In the genomic region with DNA sequence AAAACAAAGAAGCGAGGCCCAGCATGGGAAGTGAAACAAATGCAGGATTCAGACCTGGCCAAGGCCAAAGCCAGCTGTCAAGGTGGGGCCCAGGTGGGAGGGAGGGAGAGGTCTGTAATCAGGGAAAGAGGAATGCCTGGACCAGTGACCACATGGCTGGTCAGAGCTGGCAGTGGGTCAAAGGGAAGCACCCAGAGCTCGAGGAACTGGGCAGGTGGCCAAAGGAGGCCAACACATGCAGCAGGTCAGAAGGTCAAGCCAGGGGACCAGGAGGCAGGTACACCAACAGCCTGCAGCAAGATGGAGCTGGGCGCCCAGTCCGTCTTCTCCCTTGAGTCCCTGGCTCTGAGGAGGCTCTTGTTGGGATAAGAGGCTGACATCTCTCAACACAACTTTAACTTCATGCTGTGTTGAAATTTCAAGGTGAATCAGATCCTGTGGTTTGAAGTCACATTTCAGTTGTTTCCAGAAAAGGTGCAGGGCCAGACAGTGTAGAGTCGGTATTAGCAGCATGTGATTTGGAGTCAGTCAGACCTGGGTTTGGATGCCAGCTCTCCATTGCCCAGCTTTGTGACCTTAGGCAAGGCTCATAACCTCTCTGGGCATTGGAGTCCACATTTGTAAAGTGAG, we compare ENCODE assay signal across 23 cellular contexts. TPM values are rescaled to one million over a fixed set of nuclear protein-coding genes. Genes with fewer than 3 reads are reported as not detected.
DNase-seq lines count a peak whose midpoint lies in the region; ATAC-seq, FAIRE-seq and TF ChIP-seq lines count a peak whose summit lies in the region.
"Had no signal": no experiment of that assay in that cellular context is flagged by ENCODE, and none has a peak within 500 bp of the region (broad histone marks: within the 10 kb centered on the region; RNA-seq: fewer than 3 reads in every experiment).

No MANE protein-coding gene starts in this region.

- no peak overlapping the region for H2AFZ ChIP-seq in K562 (ENCODE audit: low read depth, low read length)

- H4K20me1 ChIP-seq in K562 (replicated peaks; ENCODE audit: control insufficient read depth, insufficient read depth, low read length) = peaks cover 8% of the 10 kb centered on the region; the same call in 1 of the 2 replicates

- no peak for TF ChIP-seq POLR2A in A549 (IDR thresholded peaks at IDR 0.05; ENCODE audit: low read length)
- no peak for TF ChIP-seq POLR2A in K562 (conservative IDR thresholded peaks at IDR 0.05)
- no peak for TF ChIP-seq POLR2A in GM18505 (IDR thresholded peaks at IDR 0.05; ENCODE audit: borderline replicate concordance, extremely low read depth, insufficient read depth, insufficient read length)

- CTCF ChIA-PET in A549 (lab: Yijun Ruan, JAX) = interaction anchor here (0.6 to 7.3 kb wide), 5 partner anchors 16 to 122 kb away, joined by 3 to 51 read pairs (median 6); a partner anchor contains a TSS
- CTCF ChIA-PET in K562 (lab: Yijun Ruan, JAX; ENCODE audit: low intra/inter-chr PET ratio) = no interaction called here

- ATAC-seq in A549 = peak; percentile 9 to 27; a peak in 3 of 6 replicates
- no peak for ATAC-seq in K562
- ATAC-seq in left colon = peak; percentile 8
- no peak for ATAC-seq in HG02678 (IDR thresholded peaks at IDR 0.05; ENCODE audit: unreplicated experiment)
- ATAC-seq in GM18505 (IDR thresholded peaks at IDR 0.05; ENCODE audit: unreplicated experiment) = no peak
- ATAC-seq: left ventricle myocardium superior; naive thymus-derived CD4-positive, alpha-beta T cell; psoas muscle had no signal

- H3K36me3 ChIP-seq in K562 (ENCODE audit: control insufficient read depth, insufficient read depth, low read length) = peaks cover 71% of the 10 kb centered on the region
- H3K36me3 ChIP-seq: uterus had no signal

- H3K9ac ChIP-seq in K562 (ENCODE audit: insufficient read depth in 1 of 2, low read depth in 2 of 2, low read length in 2 of 2) = no peak overlapping the region

- FAIRE-seq in A549 (lab: Jason Lieb, UNC) (peak; percentile 81), K562 (lab: Jason Lieb, UNC) (no peak)

- H3K9me3 ChIP-seq in A549 = no peaks in the 10 kb centered on the region
- H3K9me3 ChIP-seq in K562 (replicated peaks; ENCODE audit: control insufficient read depth, insufficient read depth, low read depth, low read length) = no peaks in the 10 kb centered on the region
- H3K9me3 ChIP-seq: psoas muscle, uterus had no signal

- TF ChIP-seq CTCF in A549 (IDR thresholded peaks at IDR 0.05) = no peak
- TF ChIP-seq CTCF in K562 (IDR thresholded peaks at IDR 0.05 in 2 of 3, conservative IDR thresholded peaks at IDR 0.05 in 1 of 3; ENCODE audit: insufficient read depth in 2 of 3, low read depth in 1 of 3, low read length in 3 of 3) = no peak

- TSS peak; percentile 32 for BruUV-seq in K562 (replicated peaks; lab: Mats Ljungman, UMichigan)

- no peaks in the 10 kb centered on the region for H3K79me2 ChIP-seq in K562 (ENCODE audit: control insufficient read depth, insufficient read depth, low read length)

- no peak for TF ChIP-seq RAD21 in A549 (conservative IDR thresholded peaks at IDR 0.05 in 1 of 2, IDR thresholded peaks at IDR 0.05 in 1 of 2)
- TF ChIP-seq RAD21 in Ishikawa (IDR thresholded peaks at IDR 0.05; ENCODE audit: low read depth) = no peak
- no peak for TF ChIP-seq RAD21 in K562 (CRISPR knock-in tag; conservative IDR thresholded peaks at IDR 0.05 in 1 of 2, IDR thresholded peaks at IDR 0.05 in 1 of 2)

- 65% methylated on average over 5 of the region's 5 CpGs for WGBS in A549 (ENCODE audit: missing lambda C conversion rate)
- 82% methylated on average over 5 of the region's 5 CpGs for WGBS in K562 (ENCODE audit: insufficient coverage, low coverage, missing lambda C conversion rate)

- H3K4me2 ChIP-seq in A549 = peak overlapping the region; percentile 21
- H3K4me2 ChIP-seq in K562 (ENCODE audit: insufficient read depth, low read length) = no peak overlapping the region

- H3K9me1 ChIP-seq in K562 (ENCODE audit: control insufficient read depth, insufficient read depth, low read length) = peaks cover 3% of the 10 kb centered on the region

- H3K4me3 ChIP-seq in A549 (no peak overlapping the region), K562 (no peak overlapping the region)
- H3K4me3 ChIP-seq: cardiac muscle cell, psoas muscle, uterus had no signal

- TF ChIP-seq EP300 in A549 (IDR thresholded peaks at IDR 0.05) (no peak), Ishikawa (IDR thresholded peaks at IDR 0.05; ENCODE audit: borderline replicate concordance) (no peak), K562 (IDR thresholded peaks at IDR 0.05; ENCODE audit: low read length) (no peak)

- intact Hi-C loops in K562 (cut with micrococcal nuclease) (no loop called here), left colon (cut with DNase I, micrococcal nuclease) (no loop called here)

- peak overlapping the region in 1 of 2 experiments; percentile 35; a peak in 3 of 6 replicates for H3K27ac ChIP-seq in A549
- H3K27ac ChIP-seq in K562 (ENCODE audit: extremely low read depth, low read depth, low read length) = no peak overlapping the region
- H3K27ac ChIP-seq: cardiac muscle cell, psoas muscle, uterus had no signal

- POLR2A ChIA-PET in A549 (lab: Yijun Ruan, JAX) = interaction anchor here (1.0 kb wide), 1 partner anchor 127 kb away, joined by 3 read pairs; no protein-coding TSS in a partner anchor
- POLR2A ChIA-PET in K562 (lab: Yijun Ruan, JAX) = interaction anchor here (0.6 kb wide), 1 partner anchor 136 kb away, joined by 3 read pairs; no protein-coding TSS in a partner anchor

- H3K4me1 ChIP-seq in A549 (peaks cover 36% of the 10 kb centered on the region), K562 (replicated peaks in 1 of 2; ENCODE audit: control insufficient read depth in 2 of 2, insufficient read depth in 2 of 2, low read length in 2 of 2) (peaks cover 16 to 18% of the 10 kb centered on the region in 2 experiments; a peak in 3 of 5 replicates)
- H3K4me1 ChIP-seq: uterus had no signal

- DNase-seq in A549 (ENCODE audit: low read depth in 1 of 2, low spot score in 1 of 2) (peak in 1 of 2 experiments; percentile 40), K562 (ENCODE audit: extremely low read depth in 1 of 4, low spot score in 3 of 4) (peak in 1 of 4 experiments; percentile 5), left colon (peak in 1 of 2 donors; percentile 29), DMS 273 (lab: John Stamatoyannopoulos, UW; ENCODE audit: unreplicated experiment) (no peak), NCI-H82 treated with DMSO at 0.1 percent for 48 hours (lab: John Stamatoyannopoulos, UW; ENCODE audit: unreplicated experiment) (no peak)
- DNase-seq: activated CD4-positive, alpha-beta T cell treated with anti-CD3 and anti-CD28 coated beads, Interleukin-2, amount 50 U/mL, for 1 hour; activated naive CD8-positive, alpha-beta T cell treated with anti-CD3 and anti-CD28 coated beads, Interleukin-2, amount 10 ng/mL, durations not matched to agents 7 days and 5 days; activated T-cell treated with anti-CD3 and anti-CD28 coated beads, Interleukin-2, amount 50 U/mL, for 1 hour; CD4-positive, alpha-beta T cell; effector CD8-positive, alpha-beta T cell; KG1; left ventricle myocardium superior; naive thymus-derived CD4-positive, alpha-beta T cell; NCI-H1436 treated with DMSO at 0.1 percent for 48 hours; NCI-H446 treated with DMSO at 0.1 percent for 48 hours; psoas muscle; uterus had no signal

- in situ Hi-C loops in K562 (cut with MboI) = no loop called here

- no peaks in the 10 kb centered on the region for H3K27me3 ChIP-seq in K562 (ENCODE audit: control insufficient read depth in 2 of 2, insufficient read depth in 2 of 2, low read length in 2 of 2)
- H3K27me3 ChIP-seq: cardiac muscle cell, uterus had no signal

RNA-seq across cellular contexts. Expression of a gene that starts 17.2 kb away (rescaled TPM):
- polyA plus RNA-seq in A549 (2011; rRNA removed) = 19.0 and 24.2 TPM in 2 replicates
- 13.1 and 16.7 TPM in 2 replicates for polyA plus RNA-seq in A549 (2012; cell fraction: cytosol; rRNA removed)
- polyA plus RNA-seq in A549 (2012; cell fraction: nucleus; rRNA removed) = 17.5 and 18.1 TPM in 2 replicates
- 12.1 to 15.4 TPM (median 13.9 TPM) in 3 replicates for polyA plus RNA-seq in A549 (2017; fragmentation: RNase III; extraction: RNeasy Plus Mini Kit Qiagen cat#74134 plus additional on column Dnase treatment)
- 29.8 and 38.2 TPM in 2 replicates for polyA minus RNA-seq in A549 (2011; rRNA and poly(A)+ RNA removed)
- total RNA-seq in K562 (2011; cell fraction: chromatin; rRNA removed; ENCODE audit: low replicate concordance) = 23.7 and 26.4 TPM in 2 replicates
- total RNA-seq in K562 (2011; cell fraction: nucleolus; rRNA removed) = 11.3 and 15.1 TPM in 2 replicates
- 12.6 and 16.0 TPM in 2 replicates for total RNA-seq in K562 (2011; cell fraction: nucleoplasm; rRNA removed)
- total RNA-seq in K562 (2014; rRNA removed) = 6.6 and 9.4 TPM in 2 replicates
- 7.1 and 8.1 TPM in 2 replicates for total RNA-seq in K562 (2014; rRNA removed; fragmentation: Illumina TruSeq; extraction: Trizol)
- 9.5 and 9.6 TPM in 2 replicates for total RNA-seq in K562 (2015; rRNA removed; fragmentation: Illumina TruSeq; extraction: Trizol)
- 7.0 and 8.0 TPM in 2 replicates for total RNA-seq in K562 (2021)
- polyA plus RNA-seq in K562 (2011; rRNA removed) = 7.9 and 9.1 TPM in 2 replicates
- 2.8 and 3.8 TPM in 2 replicates for polyA plus RNA-seq in K562 (2011; cell fraction: cytosol; rRNA removed)
- polyA plus RNA-seq in K562 (2011; cell fraction: nucleus; rRNA removed) = 13.4 and 14.5 TPM in 2 replicates
- 5.8 and 7.5 TPM in 2 replicates for polyA plus RNA-seq in K562 (2012)
- 7.5 and 9.7 TPM in 2 replicates for polyA plus RNA-seq in K562 (2014; fragmentation: Illumina TruSeq; extraction: Trizol)
- 1 to 10 TPM; 3.7 to 9.2 TPM for polyA plus RNA-seq in K562 (2014; fragmentation: Nextera tagmentation; extraction: Ambion mirVana)
- 7.7 and 10.9 TPM in 2 replicates for polyA plus RNA-seq in K562 (2014; rRNA removed)
- polyA minus RNA-seq in K562 (2011; rRNA and poly(A)+ RNA removed) = 13.0 and 13.2 TPM in 2 replicates
- polyA minus RNA-seq in K562 (2011; cell fraction: cytosol; rRNA and poly(A)+ RNA removed) = 3.5 and 11.6 TPM in 2 replicates
- polyA minus RNA-seq in K562 (2011; cell fraction: nucleus; rRNA and poly(A)+ RNA removed) = 8.9 and 13.4 TPM in 2 replicates
- total RNA-seq in left colon = 10 to 100 TPM in 1 of 2 donors, 1 to 10 TPM in 1; 8.3 to 10.9 TPM

RNA-seq across cellular contexts. Expression of a gene that starts 33.5 kb away (rescaled TPM):
- 140 and 162 TPM in 2 replicates for polyA plus RNA-seq in A549 (2011; rRNA removed)
- polyA plus RNA-seq in A549 (2012; cell fraction: cytosol; rRNA removed) = 72.5 and 85.3 TPM in 2 replicates
- polyA plus RNA-seq in A549 (2012; cell fraction: nucleus; rRNA removed) = 98.3 and 107 TPM in 2 replicates
- 55.4 to 68.1 TPM (median 60.5 TPM) in 3 replicates for polyA plus RNA-seq in A549 (2017; fragmentation: RNase III; extraction: RNeasy Plus Mini Kit Qiagen cat#74134 plus additional on column Dnase treatment)
- 113 and 114 TPM in 2 replicates for polyA minus RNA-seq in A549 (2011; rRNA and poly(A)+ RNA removed)
- total RNA-seq in K562 (2011; cell fraction: chromatin; rRNA removed; ENCODE audit: low replicate concordance) = 13.5 and 13.8 TPM in 2 replicates
- total RNA-seq in K562 (2011; cell fraction: nucleolus; rRNA removed) = 9.1 and 13.0 TPM in 2 replicates
- 6.8 and 7.6 TPM in 2 replicates for total RNA-seq in K562 (2011; cell fraction: nucleoplasm; rRNA removed)
- total RNA-seq in K562 (2014; rRNA removed) = 2.8 and 3.7 TPM in 2 replicates
- total RNA-seq in K562 (2014; rRNA removed; fragmentation: Illumina TruSeq; extraction: Trizol) = 2.7 and 3.2 TPM in 2 replicates
- 3.0 and 3.6 TPM in 2 replicates for total RNA-seq in K562 (2015; rRNA removed; fragmentation: Illumina TruSeq; extraction: Trizol)
- 4.1 and 4.4 TPM in 2 replicates for total RNA-seq in K562 (2021)
- 7.2 and 9.9 TPM in 2 replicates for polyA plus RNA-seq in K562 (2011; rRNA removed)
- 7.5 and 7.7 TPM in 2 replicates for polyA plus RNA-seq in K562 (2011; cell fraction: cytosol; rRNA removed)
- polyA plus RNA-seq in K562 (2011; cell fraction: nucleus; rRNA removed) = 4.4 and 4.8 TPM in 2 replicates
- 2.3 and 3.7 TPM in 2 replicates for polyA plus RNA-seq in K562 (2012)
- 5.9 and 6.1 TPM in 2 replicates for polyA plus RNA-seq in K562 (2014; fragmentation: Illumina TruSeq; extraction: Trizol)
- polyA plus RNA-seq in K562 (2014; fragmentation: Nextera tagmentation; extraction: Ambion mirVana) = 1 to 10 TPM in 1 of 2 experiments, under 1 TPM in 1; 0.63 to 1.2 TPM
- polyA plus RNA-seq in K562 (2014; rRNA removed) = 2.9 and 5.7 TPM in 2 replicates
- polyA minus RNA-seq in K562 (2011; rRNA and poly(A)+ RNA removed) = 10.3 and 12.2 TPM in 2 replicates
- polyA minus RNA-seq in K562 (2011; cell fraction: cytosol; rRNA and poly(A)+ RNA removed) = 5.9 and 7.3 TPM in 2 replicates
- 3.0 and 4.3 TPM in 2 replicates for polyA minus RNA-seq in K562 (2011; cell fraction: nucleus; rRNA and poly(A)+ RNA removed)
- 10 to 100 TPM; 86.5 to 87.5 TPM for total RNA-seq in left colon

RNA-seq across cellular contexts. Expression of a gene that starts 33.8 kb away (rescaled TPM):
- polyA plus RNA-seq in A549 (2011; rRNA removed) (0.04 and 0.07 TPM in 2 replicates), A549 (2017; fragmentation: RNase III; extraction: RNeasy Plus Mini Kit Qiagen cat#74134 plus additional on column Dnase treatment) (not detected in 3 replicates), K562 (2011; rRNA removed) (not detected in 2 replicates), K562 (2014; fragmentation: Illumina TruSeq; extraction: Trizol) (not detected in 2 replicates), K562 (2014; fragmentation: Nextera tagmentation; extraction: Ambion mirVana) (under 1 TPM; 0.03 to 0.04 TPM), K562 (2014; rRNA removed) (not detected in 2 replicates)
- 0.06 TPM in 1 of 2 replicates, not detected in the other for polyA plus RNA-seq in A549 (2012; cell fraction: cytosol; rRNA removed)
- 0.12 TPM in 1 of 2 replicates, not detected in the other for polyA plus RNA-seq in A549 (2012; cell fraction: nucleus; rRNA removed)
- 0.25 TPM in 1 of 2 replicates, not detected in the other for polyA minus RNA-seq in A549 (2011; rRNA and poly(A)+ RNA removed)
- total RNA-seq in K562 (2011; cell fraction: chromatin; rRNA removed; ENCODE audit: low replicate concordance) = not detected in 2 replicates
- total RNA-seq in K562 (2011; cell fraction: nucleolus; rRNA removed) = not detected in 2 replicates
- not detected in 2 replicates for total RNA-seq in K562 (2011; cell fraction: nucleoplasm; rRNA removed)
- total RNA-seq in K562 (2014; rRNA removed) (not detected in 2 replicates), K562 (2014; rRNA removed; fragmentation: Illumina TruSeq; extraction: Trizol) (not detected in 2 replicates), K562 (2015; rRNA removed; fragmentation: Illumina TruSeq; extraction: Trizol) (not detected in 2 replicates), K562 (2021) (not detected in 2 replicates), left colon (not detected)
- polyA plus RNA-seq in K562 (2011; cell fraction: cytosol; rRNA removed) = not detected in 2 replicates
- polyA plus RNA-seq in K562 (2011; cell fraction: nucleus; rRNA removed) = not detected in 2 replicates
- polyA plus RNA-seq in K562 (2012) = 0.25 and 0.65 TPM in 2 replicates
- not detected in 2 replicates for polyA minus RNA-seq in K562 (2011; rRNA and poly(A)+ RNA removed)
- not detected in 2 replicates for polyA minus RNA-seq in K562 (2011; cell fraction: cytosol; rRNA and poly(A)+ RNA removed)
- polyA minus RNA-seq in K562 (2011; cell fraction: nucleus; rRNA and poly(A)+ RNA removed) = not detected in 2 replicates
- total RNA-seq: activated naive CD8-positive, alpha-beta T cell treated with anti-CD3 and anti-CD28 coated beads, Interleukin-2, amount 10 ng/mL, durations not matched to agents 7 days and 5 days; cardiac muscle cell; CD4-positive, alpha-beta T cell; fibroblast of villous mesenchyme; left ventricle myocardium superior; psoas muscle; uterus had no signal
- polyA plus RNA-seq: AG04450 had no signal

Comparison
In these comparisons a context has a peak if more than half of its experiments do, and no peak if none do; other contexts are left out.
1. ATAC-seq: peak in A549 (2 of 2) and left colon (single experiment); none in K562 (single experiment), HG02678 (single experiment) and GM18505 (single experiment).
2. RNA of a gene that starts 33.5 kb away (total RNA-seq): 86.5 to 87.5 TPM in left colon; 2.7 to 13.8 TPM in K562; every median in the first group is over 4 times any median in the second.